Comparison of ENCODE assay signal across 9 cellular contexts in the genomic region with DNA sequence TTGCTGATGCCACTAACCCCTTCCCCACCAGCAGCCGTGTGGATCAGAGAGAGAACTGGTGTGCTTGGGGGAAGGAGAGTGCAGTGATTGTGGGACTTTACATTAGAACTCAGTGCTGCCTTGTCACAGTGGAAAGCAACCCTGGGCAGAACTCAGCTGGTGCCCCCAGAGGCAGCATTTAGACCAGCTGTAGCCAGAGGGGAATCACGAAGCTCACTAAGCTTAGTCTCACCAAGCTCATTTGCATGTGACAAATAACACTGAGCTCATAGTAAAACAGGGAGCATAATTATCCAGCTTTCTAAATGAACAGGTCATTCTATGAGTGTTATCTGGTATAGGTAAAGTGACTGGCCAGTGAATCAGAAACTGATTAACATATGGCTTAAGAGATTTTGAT. TPM values are rescaled to one million over a fixed set of nuclear protein-coding genes. Genes with fewer than 3 reads are reported as not detected.
DNase-seq lines count a peak whose midpoint lies in the region; ATAC-seq, FAIRE-seq and TF ChIP-seq lines count a peak whose summit lies in the region.
"Had no signal": no experiment of that assay in that cellular context is flagged by ENCODE, and none has a peak within 500 bp of the region (broad histone marks: within the 10 kb centered on the region; RNA-seq: fewer than 3 reads in every experiment).

No MANE protein-coding gene starts in this region.

- CTCF ChIA-PET in GM10248 (lab: Yijun Ruan, JAX) = interaction anchor here (1.0 to 4.0 kb wide), 19 partner anchors 9 to 331 kb away, joined by 3 to 26 read pairs (median 7); partner anchors contain the start of gene SMAP2

- intact Hi-C loops in upper lobe of right lung (cut with DNase I) = no loop called here

- H3K9me3 ChIP-seq in upper lobe of right lung = no peaks in the 10 kb centered on the region

- no peak overlapping the region for H3K4me3 ChIP-seq in upper lobe of right lung

- ATAC-seq in GM19351 (IDR thresholded peaks at IDR 0.05; ENCODE audit: unreplicated experiment) = peak; percentile 94
- ATAC-seq in HG03060 (IDR thresholded peaks at IDR 0.05; ENCODE audit: low read depth, unreplicated experiment) = peak; percentile 94
- no peak for ATAC-seq in upper lobe of right lung

- TF ChIP-seq POLR2A in H54 (IDR thresholded peaks at IDR 0.05; ENCODE audit: low read depth, low read length) = no peak

- POLR2A ChIA-PET in GM10248 (lab: Yijun Ruan, JAX) = interaction anchor here (1.0 to 2.1 kb wide), 3 partner anchors 10 to 307 kb away, joined by 3 to 10 read pairs (median 4); partner anchors contain the start of gene SMAP2

- no peaks in the 10 kb centered on the region for H3K27me3 ChIP-seq in upper lobe of right lung

- H3K36me3 ChIP-seq in upper lobe of right lung = no peaks in the 10 kb centered on the region

- peak; percentile 48 for DNase-seq in GM10248 (ENCODE audit: extremely low spot score)
- peak; percentile 29 for DNase-seq in astrocyte of the hippocampus (ENCODE audit: low read depth, low spot score)
- no peak for DNase-seq in cerebellum (ENCODE audit: low spot score)
- no peak for DNase-seq in upper lobe of right lung
- no peak for DNase-seq in NCI-H446 (lab: John Stamatoyannopoulos, UW)
- no peak for DNase-seq in H54 (ENCODE audit: insufficient read length, low spot score)
- DNase-seq: NCI-H1417 had no signal

- peak; percentile 25 for TF ChIP-seq CTCF in GM10248 (IDR thresholded peaks at IDR 0.05; ENCODE audit: control extremely low read depth, extremely low read depth, low read depth, missing control alignments)
- no peak for TF ChIP-seq CTCF in upper lobe of right lung (IDR thresholded peaks at IDR 0.05)

- H3K27ac ChIP-seq in upper lobe of right lung = no peak overlapping the region

- H3K4me1 ChIP-seq in upper lobe of right lung = no peaks in the 10 kb centered on the region

- no peak for FAIRE-seq in H54 (lab: Jason Lieb, UNC)

RNA-seq across cellular contexts. Expression of gene SMAP2, which starts 9.8 kb away (rescaled TPM):
- 24.8 TPM for total RNA-seq in cerebellum
- 55.3 TPM for total RNA-seq in upper lobe of right lung

RNA-seq across cellular contexts. Expression of gene COL9A2, which starts 46.6 kb away (rescaled TPM):
- total RNA-seq in cerebellum (8.3 TPM), upper lobe of right lung (3.8 TPM)

Comparison
In these comparisons a context has a peak if more than half of its experiments do, and no peak if none do; other contexts are left out.
1. DNase-seq: peak in GM10248 (single experiment) and astrocyte of the hippocampus (single experiment); none in cerebellum (single experiment), upper lobe of right lung (single experiment), NCI-H446 (0 of 2) and H54 (single experiment).